1 cellular context compared by ENCODE assay signal in genomic region chr12:93441111-93441616, GRCh38.
TF ChIP-seq lines count a peak whose summit lies in the region.

No MANE protein-coding gene starts in this region.

TF ChIP-seq in K562, 482 proteins besides CTCF, POLR2A, EP300 and RAD21 (continues in another document):
- peak; percentile 14 for TF ChIP-seq FIP1L1 (IDR thresholded peaks at IDR 0.05; ENCODE audit: low read depth, low read length, poor library complexity, severe bottlenecking)
- peak; percentile 26; the same call in 1 of the 2 replicates for TF ChIP-seq L3MBTL2 (IDR thresholded peaks at IDR 0.05)
- TF ChIP-seq BRD4 (IDR thresholded peaks at IDR 0.05) = 0 out of 2 replicates have a peak, but pooled peaks have one; percentile 67
- TF ChIP-seq MAX (CRISPR knock-in tag; IDR thresholded peaks at IDR 0.05) = peak; percentile 58
- no peak for TF ChIP-seq PTTG1 (tag; IDR thresholded peaks at IDR 0.05; ENCODE audit: low read depth)
- peak; percentile 63; the same call in 1 of the 2 replicates for TF ChIP-seq SRSF3 (IDR thresholded peaks at IDR 0.05; ENCODE audit: insufficient read depth, low read length)
- TF ChIP-seq ILK (tag; IDR thresholded peaks at IDR 0.05; ENCODE audit: borderline replicate concordance, low read depth) = no peak
- TF ChIP-seq ILF3 (IDR thresholded peaks at IDR 0.05; ENCODE audit: borderline replicate concordance) = no peak
- no peak for TF ChIP-seq ZNF134 (CRISPR knock-in tag; conservative IDR thresholded peaks at IDR 0.05)
- no peak for TF ChIP-seq SP2 (IDR thresholded peaks at IDR 0.05; ENCODE audit: extremely low read depth, low read depth, low read length, poor library complexity, severe bottlenecking)
- TF ChIP-seq ETS1 (conservative IDR thresholded peaks at IDR 0.05; ENCODE audit: control insufficient read depth, low read depth, low read length) = peak; percentile 41; the same call in 1 of the 2 replicates
- TF ChIP-seq E2F6 (IDR thresholded peaks at IDR 0.05; ENCODE audit: borderline replicate concordance in 1 of 2, extremely low read depth in 1 of 2, insufficient read depth in 1 of 2, insufficient read length in 1 of 2, low read depth in 1 of 2, low read length in 1 of 2, poor library complexity in 1 of 2, severe bottlenecking in 1 of 2) = peak in 1 of 2 experiments; percentile 80
- TF ChIP-seq FOXP1 (CRISPR knock-in tag; IDR thresholded peaks at IDR 0.05) = peak; percentile 20; the same call in 1 of the 2 replicates
- peak in 1 of 2 experiments; percentile 86; a peak in 2 of 4 replicates for TF ChIP-seq HDAC1 (IDR thresholded peaks at IDR 0.05)
- TF ChIP-seq ZBTB7A (IDR thresholded peaks at IDR 0.05; ENCODE audit: borderline replicate concordance, control insufficient read depth, low read depth, low read length) = peak; percentile 83; the same call in 1 of the 2 replicates
- peak; percentile 95 for TF ChIP-seq HBP1 (CRISPR knock-in tag; IDR thresholded peaks at IDR 0.05)
- no peak for TF ChIP-seq ZBTB43 (CRISPR knock-in tag; IDR thresholded peaks at IDR 0.05)
- peak in 1 of 2 experiments; percentile 16; a peak in 2 of 4 replicates for TF ChIP-seq MNT (conservative IDR thresholded peaks at IDR 0.05)
- no peak for TF ChIP-seq CREB1 (IDR thresholded peaks at IDR 0.05)
- TF ChIP-seq CREB1 (CRISPR knock-in tag; IDR thresholded peaks at IDR 0.05) = 0 out of 2 replicates have a peak, but pooled peaks have one; percentile 23
- TF ChIP-seq HMG20B (CRISPR knock-in tag; IDR thresholded peaks at IDR 0.05) = no peak
- TF ChIP-seq NKRF (IDR thresholded peaks at IDR 0.05; ENCODE audit: borderline replicate concordance) = peak; percentile 44; the same call in 1 of the 2 replicates
- peak; percentile 54 for TF ChIP-seq MYC (IDR thresholded peaks at IDR 0.05; ENCODE audit: low read depth, low read length)
- no peak for TF ChIP-seq MYC (CRISPR knock-in tag; IDR thresholded peaks at IDR 0.05; ENCODE audit: borderline replicate concordance, low read depth)
- TF ChIP-seq RBBP5 (IDR thresholded peaks at IDR 0.05; ENCODE audit: borderline replicate concordance, insufficient read depth, low read length, poor library complexity, severe bottlenecking) = peak; percentile 22
- 0 out of 2 replicates have a peak, but pooled peaks have one; percentile 4 for TF ChIP-seq HMGXB4 (CRISPR knock-in tag; IDR thresholded peaks at IDR 0.05)
- peak; percentile 42 to 45; a peak in 2 of 4 replicates for TF ChIP-seq NRF1 (conservative IDR thresholded peaks at IDR 0.05 in 1 of 2, IDR thresholded peaks at IDR 0.05 in 1 of 2)
- TF ChIP-seq CHD1 (IDR thresholded peaks at IDR 0.05; ENCODE audit: low read length) = peak; percentile 77
- 0 out of 2 replicates have a peak, but pooled peaks have one; percentile 16 for TF ChIP-seq AFF4 (CRISPR knock-in tag; IDR thresholded peaks at IDR 0.05)
- no peak for TF ChIP-seq SMARCC2 (IDR thresholded peaks at IDR 0.05; ENCODE audit: low read depth)
- TF ChIP-seq ZNF740 (CRISPR knock-in tag; IDR thresholded peaks at IDR 0.05) = 0 out of 2 replicates have a peak, but pooled peaks have one; percentile 13
- no peak for TF ChIP-seq ZNF740 (tag; IDR thresholded peaks at IDR 0.05)
- 0 out of 4 replicates have a peak, but pooled peaks of 1 of the 2 experiments have one; percentile 7 for TF ChIP-seq UBTF (IDR thresholded peaks at IDR 0.05; ENCODE audit: borderline replicate concordance in 1 of 2, low read depth in 2 of 2, low read length in 2 of 2)
- TF ChIP-seq SRSF1 (IDR thresholded peaks at IDR 0.05; ENCODE audit: low read depth, low read length) = 0 out of 2 replicates have a peak, but pooled peaks have one; percentile 55
- peak in 1 of 3 experiments; percentile 9 for TF ChIP-seq YY1 (IDR thresholded peaks at IDR 0.05; ENCODE audit: borderline replicate concordance in 1 of 3, control insufficient read depth in 1 of 3, extremely low read depth in 1 of 3, insufficient read depth in 3 of 3, insufficient read length in 1 of 3, insufficient replicate concordance in 2 of 3, low read depth in 1 of 3, low read length in 2 of 3)
- TF ChIP-seq ID3 (CRISPR knock-in tag; IDR thresholded peaks at IDR 0.05) = no peak
- TF ChIP-seq ID3 (tag; IDR thresholded peaks at IDR 0.05) = 0 out of 2 replicates have a peak, but pooled peaks have one; percentile 64
- TF ChIP-seq CCNT2 (IDR thresholded peaks at IDR 0.05; ENCODE audit: borderline replicate concordance, extremely low read depth, insufficient read length, low read depth, low read length) = peak; percentile 17
